In genomic region chr1:206794294-206794908, GRCh38 we compare ENCODE assay signal across 16 cellular contexts. TPM values are rescaled to one million over a fixed set of nuclear protein-coding genes. Genes with fewer than 3 reads are reported as not detected.
DNase-seq lines count a peak whose midpoint lies in the region; ATAC-seq lines count a peak whose summit lies in the region.
"Had no signal": no experiment of that assay in that cellular context is flagged by ENCODE, and none has a peak within 500 bp of the region (broad histone marks: within the 10 kb centered on the region; RNA-seq: fewer than 3 reads in every experiment).

No MANE protein-coding gene starts in this region.

- no peak overlapping the region for H3K14ac ChIP-seq in mesenchymal stem cell (ENCODE audit: low read length in 2 of 2)

- H4K91ac ChIP-seq in mesenchymal stem cell (ENCODE audit: low read length): no peak overlapping the region

- peak; percentile 82 for DNase-seq in activated effector memory CD4-positive, alpha-beta T cell treated with anti-CD3 and anti-CD28 coated beads, Interleukin-2, amount 50 U/mL, for 16 hours
- DNase-seq in activated effector memory CD4-positive, alpha-beta T cell treated with Interleukin-2 at 50 U/mL for 16 hours: no peak
- DNase-seq in activated T-cell treated with anti-CD3 and anti-CD28 coated beads, Interleukin-2, amount 50 U/mL, for 24 hours: peak; percentile 65
- DNase-seq in mesenchymal stem cell: no peak
- DNase-seq in stimulated activated effector memory CD8-positive, alpha-beta T cell treated with anti-CD3 and anti-CD28 coated beads, Interleukin-12 subunit alpha, Interleukin-12 subunit beta, amount 100 ng/mL, for 72 hours (ENCODE audit: low spot score in 2 of 2): no peak
- DNase-seq in NOMO-1 treated with DMSO at 0.1 percent for 48 hours (lab: John Stamatoyannopoulos, UW; ENCODE audit: unreplicated experiment): no peak
- DNase-seq in foreskin melanocyte: no peak
- DNase-seq: kidney glomerular epithelial cell, NCI-H1436 treated with DMSO at 0.1 percent for 48 hours, NCI-H446 treated with DMSO at 0.1 percent for 48 hours, ovary, PC-3 had no signal

- H2AFZ ChIP-seq in mesenchymal stem cell (ENCODE audit: low read depth, low read length): no peak overlapping the region
- H2AFZ ChIP-seq: hepatocyte had no signal

- no peak overlapping the region for H3K18ac ChIP-seq in mesenchymal stem cell (ENCODE audit: low read depth in 1 of 2, low read length in 2 of 2)

- H3K27me3 ChIP-seq in mesenchymal stem cell (ENCODE audit: control insufficient read depth in 1 of 2, insufficient read depth in 1 of 2, low read length in 2 of 2): peaks cover 0 to 10% of the 10 kb centered on the region in 2 experiments
- H3K27me3 ChIP-seq: hepatocyte, ovary had no signal

- H2BK5ac ChIP-seq in mesenchymal stem cell (ENCODE audit: low read depth, low read length, poor library complexity, severe bottlenecking): no peak overlapping the region

- H3K4me2 ChIP-seq in mesenchymal stem cell (ENCODE audit: low read length, poor library complexity, severe bottlenecking): no peak overlapping the region
- H3K4me2 ChIP-seq: hepatocyte had no signal

- H2BK120ac ChIP-seq in mesenchymal stem cell (ENCODE audit: low read depth, low read length): no peak overlapping the region

- peaks cover 3% of the 10 kb centered on the region for H3K27me3 Mint-ChIP-seq in activated T-cell treated with anti-CD3 and anti-CD28 coated beads, Interleukin-2, amount 50 U/mL, for 24 hours

- no peak overlapping the region for H3K9ac ChIP-seq in mesenchymal stem cell (ENCODE audit: low read length)

- no peak overlapping the region for H3K23ac ChIP-seq in mesenchymal stem cell (ENCODE audit: low read length in 2 of 2)

- H3K9me3 ChIP-seq in mesenchymal stem cell (ENCODE audit: control insufficient read depth, low read length): no peaks in the 10 kb centered on the region
- H3K9me3 ChIP-seq: ovary had no signal

- WGBS in mesenchymal stem cell: 95% methylated on average over 11 of the region's 11 CpGs

- H3K36me3 Mint-ChIP-seq in activated T-cell treated with anti-CD3 and anti-CD28 coated beads, Interleukin-2, amount 50 U/mL, for 24 hours (ENCODE audit: low read depth): no peaks in the 10 kb centered on the region
- peaks cover 10% of the 10 kb centered on the region for H3K36me3 Mint-ChIP-seq in stimulated activated effector memory CD8-positive, alpha-beta T cell treated with anti-CD3 and anti-CD28 coated beads, Interleukin-12 subunit alpha, Interleukin-12 subunit beta, amount 100 ng/mL, for 72 hours
- H3K36me3 Mint-ChIP-seq: brain had no signal

- H2BK12ac ChIP-seq in mesenchymal stem cell (ENCODE audit: low read length in 2 of 2): peak overlapping the region in 1 of 2 experiments; percentile 51

- no peak overlapping the region for H4K8ac ChIP-seq in mesenchymal stem cell (ENCODE audit: low read length)

- H3K4me3 ChIP-seq in mesenchymal stem cell (ENCODE audit: insufficient read depth in 1 of 2, low read depth in 1 of 2, low read length in 2 of 2): no peak overlapping the region
- H3K4me3 ChIP-seq: hepatocyte, ovary, SK-N-MC had no signal

- H3K79me1 ChIP-seq in mesenchymal stem cell (replicated peaks; ENCODE audit: low read length, poor library complexity, severe bottlenecking): no peaks in the 10 kb centered on the region

- H2AK5ac ChIP-seq in mesenchymal stem cell (ENCODE audit: low read length, severe bottlenecking): no peak overlapping the region

- peaks cover 5% of the 10 kb centered on the region for H3K4me1 ChIP-seq in mesenchymal stem cell (ENCODE audit: control insufficient read depth, insufficient read depth, low read depth, low read length)

- H3K27ac ChIP-seq in mesenchymal stem cell (ENCODE audit: low read length, poor library complexity, severe bottlenecking): no peak overlapping the region
- H3K27ac ChIP-seq: hepatocyte, ovary, SK-N-MC had no signal

- no peaks in the 10 kb centered on the region for H3K36me3 ChIP-seq in mesenchymal stem cell (ENCODE audit: control insufficient read depth in 1 of 2, insufficient read depth in 2 of 2, low read depth in 1 of 2, low read length in 2 of 2)
- H3K36me3 ChIP-seq: ovary had no signal

- no peaks in the 10 kb centered on the region for H3K9me3 Mint-ChIP-seq in activated T-cell treated with anti-CD3 and anti-CD28 coated beads, Interleukin-2, amount 50 U/mL, for 24 hours
- no peaks in the 10 kb centered on the region for H3K9me3 Mint-ChIP-seq in stimulated activated effector memory CD8-positive, alpha-beta T cell treated with anti-CD3 and anti-CD28 coated beads, Interleukin-12 subunit alpha, Interleukin-12 subunit beta, amount 100 ng/mL, for 72 hours
- H3K9me3 Mint-ChIP-seq: brain had no signal

- peak; percentile 60 for ATAC-seq in stimulated activated effector memory CD8-positive, alpha-beta T cell treated with anti-CD3 and anti-CD28 coated beads, Interleukin-12 subunit alpha, Interleukin-12 subunit beta, amount 100 ng/mL, for 72 hours
- ATAC-seq in GM18517 (IDR thresholded peaks at IDR 0.05; ENCODE audit: unreplicated experiment): no peak
- ATAC-seq: PC-3 had no signal

- H3K27ac Mint-ChIP-seq in activated T-cell treated with anti-CD3 and anti-CD28 coated beads, Interleukin-2, amount 50 U/mL, for 24 hours: peak overlapping the region; percentile 90
- H3K27ac Mint-ChIP-seq in stimulated activated effector memory CD8-positive, alpha-beta T cell treated with anti-CD3 and anti-CD28 coated beads, Interleukin-12 subunit alpha, Interleukin-12 subunit beta, amount 100 ng/mL, for 72 hours: peak overlapping the region; percentile 88
- H3K27ac Mint-ChIP-seq: brain had no signal

- peaks cover 79% of the 10 kb centered on the region for H3K4me1 Mint-ChIP-seq in activated T-cell treated with anti-CD3 and anti-CD28 coated beads, Interleukin-2, amount 50 U/mL, for 24 hours (ENCODE audit: low read depth)
- peaks cover 66% of the 10 kb centered on the region for H3K4me1 Mint-ChIP-seq in stimulated activated effector memory CD8-positive, alpha-beta T cell treated with anti-CD3 and anti-CD28 coated beads, Interleukin-12 subunit alpha, Interleukin-12 subunit beta, amount 100 ng/mL, for 72 hours
- H3K4me1 Mint-ChIP-seq: brain had no signal

- H3K4ac ChIP-seq in mesenchymal stem cell (ENCODE audit: low read depth in 1 of 2, low read length in 2 of 2): no peak overlapping the region

- H3K4me3 Mint-ChIP-seq in activated T-cell treated with anti-CD3 and anti-CD28 coated beads, Interleukin-2, amount 50 U/mL, for 24 hours: no peak overlapping the region
- peak overlapping the region; percentile 43 for H3K4me3 Mint-ChIP-seq in stimulated activated effector memory CD8-positive, alpha-beta T cell treated with anti-CD3 and anti-CD28 coated beads, Interleukin-12 subunit alpha, Interleukin-12 subunit beta, amount 100 ng/mL, for 72 hours
- H3K4me3 Mint-ChIP-seq: brain had no signal

- peak overlapping the region; percentile 44 for H2BK15ac ChIP-seq in mesenchymal stem cell (ENCODE audit: low read depth, poor library complexity, severe bottlenecking)

RNA-seq across cellular contexts. Expression of gene IL10, which starts 22.1 kb away (rescaled TPM):
- 0.11 TPM for polyA plus RNA-seq in mesenchymal stem cell (2013, experiment 1 of 2)
- not detected for polyA plus RNA-seq in mesenchymal stem cell (2013, experiment 2 of 2)

RNA-seq across cellular contexts. Expression of gene IL19, which starts 23.8 kb away (rescaled TPM):
- 0.04 TPM for polyA plus RNA-seq in mesenchymal stem cell (2013, experiment 1 of 2)
- polyA plus RNA-seq in mesenchymal stem cell (2013, experiment 2 of 2): 0.07 TPM
- polyA plus RNA-seq: hepatocyte, ovary had no signal

Comparison
In these comparisons a context has a peak if more than half of its experiments do, and no peak if none do; other contexts are left out.
1. DNase-seq: peak in activated effector memory CD4-positive, alpha-beta T cell treated with anti-CD3 and anti-CD28 coated beads, Interleukin-2, amount 50 U/mL, for 16 hours (single experiment) and activated T-cell treated with anti-CD3 and anti-CD28 coated beads, Interleukin-2, amount 50 U/mL, for 24 hours (single experiment); none in activated effector memory CD4-positive, alpha-beta T cell treated with Interleukin-2 at 50 U/mL for 16 hours (single experiment), mesenchymal stem cell (single experiment), stimulated activated effector memory CD8-positive, alpha-beta T cell treated with anti-CD3 and anti-CD28 coated beads, Interleukin-12 subunit alpha, Interleukin-12 subunit beta, amount 100 ng/mL, for 72 hours (0 of 2), NOMO-1 treated with DMSO at 0.1 percent for 48 hours (single experiment) and foreskin melanocyte (single experiment).